Comparison of ENCODE assay signal across 7 cellular contexts in genomic region chr18:9021458-9021857, GRCh38.
"Had no signal": no experiment of that assay in that cellular context is flagged by ENCODE, and none has a peak within 500 bp of the region (broad histone marks: within the 10 kb centered on the region; RNA-seq: fewer than 3 reads in every experiment).

No MANE protein-coding gene starts in this region.

- ATAC-seq: HepG2 had no signal

- H3K27ac ChIP-seq: HL-60, KMS-11 had no signal

- H3K4me2 ChIP-seq: KMS-11 had no signal

- DNase-seq: IMR-90, KBM-7, KG1 had no signal

- H3K9ac ChIP-seq: KMS-11 had no signal

- FAIRE-seq: HepG2, HTR-8/SVneo had no signal
